ENCODE assay signal across 1 cellular context in the genomic region with DNA sequence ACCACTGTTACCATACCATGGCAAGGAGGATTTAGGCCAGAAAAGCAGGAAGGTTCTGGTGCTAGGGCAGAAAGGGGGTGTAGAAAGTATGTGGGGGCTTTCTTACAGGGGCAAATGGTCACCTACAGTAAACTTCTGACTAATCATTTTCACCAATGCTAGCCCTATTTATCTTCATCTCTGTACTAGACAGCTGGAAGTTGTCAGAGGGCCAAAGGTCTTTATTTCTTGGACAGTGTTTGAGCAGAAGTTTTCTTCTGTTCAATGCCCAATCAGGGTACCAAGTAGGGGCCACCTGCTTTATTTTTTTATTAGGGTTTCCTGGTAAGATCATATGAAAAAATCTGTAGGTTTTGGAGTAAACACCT.
TF ChIP-seq lines count a peak whose summit lies in the region.

No MANE protein-coding gene starts in this region.

TF ChIP-seq in A549, 52 proteins besides CTCF, POLR2A, EP300 and RAD21 (continued from another document):
- TF ChIP-seq, protein P1, sequence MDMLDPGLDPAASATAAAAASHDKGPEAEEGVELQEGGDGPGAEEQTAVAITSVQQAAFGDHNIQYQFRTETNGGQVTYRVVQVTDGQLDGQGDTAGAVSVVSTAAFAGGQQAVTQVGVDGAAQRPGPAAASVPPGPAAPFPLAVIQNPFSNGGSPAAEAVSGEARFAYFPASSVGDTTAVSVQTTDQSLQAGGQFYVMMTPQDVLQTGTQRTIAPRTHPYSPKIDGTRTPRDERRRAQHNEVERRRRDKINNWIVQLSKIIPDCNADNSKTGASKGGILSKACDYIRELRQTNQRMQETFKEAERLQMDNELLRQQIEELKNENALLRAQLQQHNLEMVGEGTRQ (IDR thresholded peaks at IDR 0.05) = no peak
- TF ChIP-seq RNF2 (IDR thresholded peaks at IDR 0.05; ENCODE audit: borderline replicate concordance, low read depth) = no peak
- no peak for TF ChIP-seq RARB (CRISPR knock-in tag; IDR thresholded peaks at IDR 0.05)
- no peak for TF ChIP-seq CHD4 (IDR thresholded peaks at IDR 0.05; ENCODE audit: borderline replicate concordance)
- TF ChIP-seq RFX5 (IDR thresholded peaks at IDR 0.05) = no peak
